In genomic region chr11:71783165-71783564, GRCh38 we compare ENCODE assay signal across 16 cellular contexts. TPM values are rescaled to one million over a fixed set of nuclear protein-coding genes. Genes with fewer than 3 reads are reported as not detected.
"Had no signal": no experiment of that assay in that cellular context is flagged by ENCODE, and none has a peak within 500 bp of the region (broad histone marks: within the 10 kb centered on the region; RNA-seq: fewer than 3 reads in every experiment).

No MANE protein-coding gene starts in this region.

RNA-seq across cellular contexts. Expression of gene DEFB108B, which starts 49.8 kb away (rescaled TPM):
- total RNA-seq: activated B cell treated with CpG ODN at 0.5 μM for 24 hours; activated CD4-positive, alpha-beta memory T cell treated with anti-CD3 and anti-CD28 coated beads for 36 hours; activated naive CD4-positive, alpha-beta T cell treated with anti-CD3 and anti-CD28 coated beads, Interleukin-2, amount 50 U/mL, for 72 hours; activated T-helper 1 cell treated with anti-CD3 and anti-CD28 coated beads, Interleukin-12 subunit alpha, Interleukin-12 subunit beta, Interleukin-2, Interleukin-4 antibody, amounts not matched to agents 30 ng/mL and 10 ng/mL and 1 ng/mL, durations not matched to agents 14 hours and 24 hours and 36 hours; body of pancreas; dorsolateral prefrontal cortex; glomerular endothelial cell; liver; mucosa of gallbladder; naive thymus-derived CD4-positive, alpha-beta T cell; osteoblast; prostate gland; right cardiac atrium; T-helper 2 cell treated with Interferon-gamma antibody and Interleukin-4, amounts not matched to agents 100 ng/mL and 5 ng/mL, for 36 hours; tibial nerve; uterus had no signal
